17 cellular contexts compared by ENCODE assay signal in genomic region chr9:73050062-73050814, GRCh38.
DNase-seq lines count a peak whose midpoint lies in the region; ATAC-seq and TF ChIP-seq lines count a peak whose summit lies in the region.
"Had no signal": no experiment of that assay in that cellular context is flagged by ENCODE, and none has a peak within 500 bp of the region (broad histone marks: within the 10 kb centered on the region; RNA-seq: fewer than 3 reads in every experiment).

No MANE protein-coding gene starts in this region.

- H2BK120ac ChIP-seq in mesenchymal stem cell (ENCODE audit: low read depth, low read length) = no peak overlapping the region

- no peaks in the 10 kb centered on the region for H3K79me1 ChIP-seq in mesenchymal stem cell (replicated peaks; ENCODE audit: low read length, poor library complexity, severe bottlenecking)

- H3K27ac Mint-ChIP-seq in endothelial cell (ENCODE audit: unreplicated experiment) = no peak overlapping the region
- H3K27ac Mint-ChIP-seq: stimulated activated effector memory CD8-positive, alpha-beta T cell treated with anti-CD3 and anti-CD28 coated beads, Interleukin-12 subunit alpha, Interleukin-12 subunit beta, amount 100 ng/mL, for 72 hours had no signal

- peak; percentile 14 for TF ChIP-seq CTCF in endothelial cell (IDR thresholded peaks at IDR 0.05; ENCODE audit: unreplicated experiment)

- no peak overlapping the region for H3K23ac ChIP-seq in mesenchymal stem cell (ENCODE audit: low read length in 2 of 2)

- no peak overlapping the region for H2BK5ac ChIP-seq in mesenchymal stem cell (ENCODE audit: low read depth, low read length, poor library complexity, severe bottlenecking)

- no peaks in the 10 kb centered on the region for H3K9me3 ChIP-seq in mesenchymal stem cell (ENCODE audit: control insufficient read depth, low read length)
- H3K9me3 ChIP-seq: psoas muscle had no signal

- no peaks in the 10 kb centered on the region for H3K9me3 Mint-ChIP-seq in endothelial cell (ENCODE audit: unreplicated experiment)
- H3K9me3 Mint-ChIP-seq: stimulated activated effector memory CD8-positive, alpha-beta T cell treated with anti-CD3 and anti-CD28 coated beads, Interleukin-12 subunit alpha, Interleukin-12 subunit beta, amount 100 ng/mL, for 72 hours had no signal

- 71% methylated on average over 1 of the region's 5 CpGs for WGBS in mesenchymal stem cell

- no peak overlapping the region for H2AK5ac ChIP-seq in mesenchymal stem cell (ENCODE audit: low read length, severe bottlenecking)

- DNase-seq in AG20443 (ENCODE audit: low spot score) (peak; percentile 29), LHCN-M2 (ENCODE audit: low read depth) (peak; percentile 38), endothelial cell (ENCODE audit: low spot score) (no peak), mesenchymal stem cell (peak; percentile 43), SIG-M5 treated with dmso at 0.1 percent for 504 hours (lab: John Stamatoyannopoulos, UW; ENCODE audit: unreplicated experiment) (no peak), posterior vena cava (ENCODE audit: low spot score) (no peak)
- no peak for DNase-seq in activated CD4-positive, alpha-beta T cell treated with anti-CD3 and anti-CD28 coated beads, Interleukin-2, amount 50 U/mL, for 4 hours
- DNase-seq: activated naive CD4-positive, alpha-beta T cell treated with anti-CD3 and anti-CD28 coated beads, Interleukin-2, amount 50 U/mL, for 16 hours; C1 segment of cervical spinal cord; GOT3; NCI-H2171; psoas muscle; stimulated activated CD4-positive, alpha-beta T cell treated with anti-CD3 and anti-CD28 coated beads, Interleukin-2, amount 100 ng/mL, for 48 hours; WERI-Rb-1 had no signal

- no peak overlapping the region for H3K4me3 Mint-ChIP-seq in endothelial cell (ENCODE audit: unreplicated experiment)
- H3K4me3 Mint-ChIP-seq: stimulated activated effector memory CD8-positive, alpha-beta T cell treated with anti-CD3 and anti-CD28 coated beads, Interleukin-12 subunit alpha, Interleukin-12 subunit beta, amount 100 ng/mL, for 72 hours had no signal

- H2BK15ac ChIP-seq in mesenchymal stem cell (ENCODE audit: low read depth, poor library complexity, severe bottlenecking) = no peak overlapping the region

- no peaks in the 10 kb centered on the region for H3K4me1 Mint-ChIP-seq in endothelial cell (ENCODE audit: unreplicated experiment)
- H3K4me1 Mint-ChIP-seq: stimulated activated effector memory CD8-positive, alpha-beta T cell treated with anti-CD3 and anti-CD28 coated beads, Interleukin-12 subunit alpha, Interleukin-12 subunit beta, amount 100 ng/mL, for 72 hours had no signal

- no peak overlapping the region for H4K91ac ChIP-seq in mesenchymal stem cell (ENCODE audit: low read length)

- H2AFZ ChIP-seq in mesenchymal stem cell (ENCODE audit: low read depth, low read length) = no peak overlapping the region

- H3K4me1 ChIP-seq in mesenchymal stem cell (ENCODE audit: control insufficient read depth, insufficient read depth, low read depth, low read length) = peaks cover 1% of the 10 kb centered on the region

- no peak overlapping the region for H3K14ac ChIP-seq in mesenchymal stem cell (ENCODE audit: low read length in 2 of 2)

- H3K36me3 ChIP-seq in mesenchymal stem cell (ENCODE audit: control insufficient read depth in 1 of 2, insufficient read depth in 2 of 2, low read depth in 1 of 2, low read length in 2 of 2) = no peaks in the 10 kb centered on the region
- H3K36me3 ChIP-seq: WERI-Rb-1 had no signal

- no peak overlapping the region for H2BK12ac ChIP-seq in mesenchymal stem cell (ENCODE audit: low read length in 2 of 2)

- H3K4me3 ChIP-seq in mesenchymal stem cell (ENCODE audit: insufficient read depth in 1 of 2, low read depth in 1 of 2, low read length in 2 of 2) = no peak overlapping the region
- H3K4me3 ChIP-seq: psoas muscle had no signal

- no peak overlapping the region for H3K4ac ChIP-seq in mesenchymal stem cell (ENCODE audit: low read depth in 1 of 2, low read length in 2 of 2)

- peak overlapping the region; percentile 11 for H3K27ac ChIP-seq in mesenchymal stem cell (ENCODE audit: low read length, poor library complexity, severe bottlenecking)
- H3K27ac ChIP-seq: psoas muscle, WERI-Rb-1 had no signal

- H3K4me2 ChIP-seq in mesenchymal stem cell (ENCODE audit: low read length, poor library complexity, severe bottlenecking) = no peak overlapping the region

- H3K18ac ChIP-seq in mesenchymal stem cell (ENCODE audit: low read depth in 1 of 2, low read length in 2 of 2) = no peak overlapping the region

- H3K36me3 Mint-ChIP-seq in endothelial cell (ENCODE audit: low read depth, unreplicated experiment) = no peaks in the 10 kb centered on the region
- H3K36me3 Mint-ChIP-seq: stimulated activated effector memory CD8-positive, alpha-beta T cell treated with anti-CD3 and anti-CD28 coated beads, Interleukin-12 subunit alpha, Interleukin-12 subunit beta, amount 100 ng/mL, for 72 hours had no signal

- no peak for ATAC-seq in GM18511 (IDR thresholded peaks at IDR 0.05; ENCODE audit: unreplicated experiment)
- ATAC-seq: psoas muscle; SK-N-SH treated with all-trans-retinoic acid at 6 μM for 48 hours; stimulated activated effector memory CD8-positive, alpha-beta T cell treated with anti-CD3 and anti-CD28 coated beads, Interleukin-12 subunit alpha, Interleukin-12 subunit beta, amount 100 ng/mL, for 72 hours had no signal

- H3K27me3 Mint-ChIP-seq in endothelial cell (ENCODE audit: unreplicated experiment) = peaks cover 1% of the 10 kb centered on the region

- no peaks in the 10 kb centered on the region for H3K27me3 ChIP-seq in mesenchymal stem cell (ENCODE audit: control insufficient read depth in 1 of 2, insufficient read depth in 1 of 2, low read length in 2 of 2)

- no peak overlapping the region for H4K8ac ChIP-seq in mesenchymal stem cell (ENCODE audit: low read length)

- intact Hi-C loops in posterior vena cava (cut with DNase I) = no loop called here

- peak overlapping the region; percentile 27 for H3K9ac ChIP-seq in mesenchymal stem cell (ENCODE audit: low read length)

Comparison
In these comparisons a context has a peak if more than half of its experiments do, and no peak if none do; other contexts are left out.
1. DNase-seq: peak in AG20443 (single experiment), LHCN-M2 (single experiment) and mesenchymal stem cell (single experiment); none in endothelial cell (single experiment), SIG-M5 treated with dmso at 0.1 percent for 504 hours (single experiment), posterior vena cava (single experiment) and activated CD4-positive, alpha-beta T cell treated with anti-CD3 and anti-CD28 coated beads, Interleukin-2, amount 50 U/mL, for 4 hours (0 of 2).